ENCODE assay signal across 10 cellular contexts in genomic region chr1:182229907-182230522, GRCh38.
A peak's percentile ranks its signal among the peaks of the same experiment; 100 is the strongest.
DNase-seq lines count a peak whose midpoint lies in the region; ATAC-seq and TF ChIP-seq lines count a peak whose summit lies in the region.
"Had no signal": no experiment of that assay in that cellular context is flagged by ENCODE, and none has a peak within 500 bp of the region (broad histone marks: within the 10 kb centered on the region; RNA-seq: fewer than 3 reads in every experiment).

No MANE protein-coding gene starts in this region.

- in situ Hi-C loops in GM13976 (cut with MboI; ENCODE audit: low sequenced_read_pairs, unreplicated experiment) (no loop called here), brain microvascular endothelial cell (cut with HindIII; ENCODE audit: low pct_ligation_motif_present, low sequenced_read_pairs) (no loop called here)

- TF ChIP-seq CTCF in GM13976 (IDR thresholded peaks at IDR 0.05; ENCODE audit: borderline replicate concordance, control extremely low read depth, extremely low read depth, insufficient read depth, missing control alignments) (no peak), brain microvascular endothelial cell (IDR thresholded peaks at IDR 0.05; ENCODE audit: low read depth, low read length, missing control alignments) (no peak)

- H3K27me3 ChIP-seq in brain microvascular endothelial cell (replicated peaks), result no peaks in the 10 kb centered on the region

- no peak for ATAC-seq in GM21390 (IDR thresholded peaks at IDR 0.05; ENCODE audit: unreplicated experiment)
- ATAC-seq: lower lobe of right lung, T-cell had no signal

- H3K4me3 ChIP-seq in brain microvascular endothelial cell (ENCODE audit: low read depth, low read length), result no peak overlapping the region
- H3K4me3 ChIP-seq: lower lobe of right lung had no signal

- H3K27ac ChIP-seq in brain microvascular endothelial cell, result no peak overlapping the region
- H3K27ac ChIP-seq: lower lobe of right lung had no signal

- no peaks in the 10 kb centered on the region for H3K36me3 ChIP-seq in brain microvascular endothelial cell (replicated peaks)
- H3K36me3 ChIP-seq: lower lobe of right lung had no signal

- DNase-seq in DMS153 (lab: John Stamatoyannopoulos, UW) (peak; percentile 92), NCI-H1436 (lab: John Stamatoyannopoulos, UW) (peak; percentile 56), SK-N-DZ (ENCODE audit: low spot score) (peak; percentile 11), left kidney (ENCODE audit: low read depth, low spot score) (peak; percentile 51), GM13976 (ENCODE audit: low spot score) (no peak), brain microvascular endothelial cell (no peak)
- no peak for DNase-seq in NK-92 treated with Interleukin-12 subunit alpha and Interleukin-12 subunit beta, amount 100 ng/mL, for 24 hours (lab: John Stamatoyannopoulos, UW)
- DNase-seq: lower lobe of right lung, T-cell had no signal

Comparison
In these comparisons a context has a peak if more than half of its experiments do, and no peak if none do; other contexts are left out.
1. DNase-seq: peak in DMS153 (single experiment), NCI-H1436 (single experiment), SK-N-DZ (single experiment) and left kidney (single experiment); none in GM13976 (single experiment), brain microvascular endothelial cell (single experiment) and NK-92 treated with Interleukin-12 subunit alpha and Interleukin-12 subunit beta, amount 100 ng/mL, for 24 hours (single experiment).